In genomic region chr17:78252701-78253635, GRCh38 we compare ENCODE assay signal across 16 cellular contexts. TPM values are rescaled to one million over a fixed set of nuclear protein-coding genes. Genes with fewer than 3 reads are reported as not detected.
A peak's percentile ranks its signal among the peaks of the same experiment; 100 is the strongest.
DNase-seq lines count a peak whose midpoint lies in the region; ATAC-seq and TF ChIP-seq lines count a peak whose summit lies in the region.
"Had no signal": no experiment of that assay in that cellular context is flagged by ENCODE, and none has a peak within 500 bp of the region (broad histone marks: within the 10 kb centered on the region; RNA-seq: fewer than 3 reads in every experiment).

No MANE protein-coding gene starts in this region.

- no peaks in the 10 kb centered on the region for H3K36me3 Mint-ChIP-seq in activated CD4-positive, alpha-beta T cell treated with anti-CD3 and anti-CD28 coated beads for 36 hours (ENCODE audit: low read depth)
- no peaks in the 10 kb centered on the region for H3K36me3 Mint-ChIP-seq in brain
- no peaks in the 10 kb centered on the region for H3K36me3 Mint-ChIP-seq in osteocyte (ENCODE audit: unreplicated experiment)

- H3K27me3 Mint-ChIP-seq in activated CD4-positive, alpha-beta T cell treated with anti-CD3 and anti-CD28 coated beads for 36 hours: no peaks in the 10 kb centered on the region
- H3K27me3 Mint-ChIP-seq in brain (no peaks in the 10 kb centered on the region), osteocyte (ENCODE audit: unreplicated experiment) (no peaks in the 10 kb centered on the region)

- peak; percentile 40 for DNase-seq in activated CD4-positive, alpha-beta T cell treated with anti-CD3 and anti-CD28 coated beads for 36 hours
- no peak for DNase-seq in activated CD4-positive, alpha-beta T cell treated with anti-CD3 and anti-CD28 coated beads, Interleukin-2, amount 50 U/mL, for 1 hour
- DNase-seq in NCI-H510A (lab: John Stamatoyannopoulos, UW): peak; percentile 48
- DNase-seq in osteocyte (ENCODE audit: extremely low spot score, unreplicated experiment): no peak
- no peak for DNase-seq in amygdala (lab: John Stamatoyannopoulos, UW)
- no peak for DNase-seq in HuH-7.5 (ENCODE audit: low spot score)
- DNase-seq: NCI-H226 had no signal

- CTCF ChIA-PET in activated CD4-positive, alpha-beta T cell treated with anti-CD3 and anti-CD28 coated beads for 36 hours (lab: Charles Lee): interaction anchor here (0.5 to 4.3 kb wide), 3 partner anchors 34 to 733 kb away, joined by 3 to 24 read pairs (median 3); no protein-coding TSS in a partner anchor

- intact Hi-C loops in activated CD4-positive, alpha-beta T cell treated with anti-CD3 and anti-CD28 coated beads for 36 hours (cut with DNase I, micrococcal nuclease): loop anchor here in 1 of 2 experiments (5.0 kb wide), 2 partner anchors 104 to 121 kb away; partner anchors contain the start of gene TMC8

- no peak for ATAC-seq in activated CD4-positive, alpha-beta T cell treated with anti-CD3 and anti-CD28 coated beads for 36 hours
- ATAC-seq in GM21423 (IDR thresholded peaks at IDR 0.05; ENCODE audit: unreplicated experiment): no peak
- ATAC-seq: A549 had no signal

- peak overlapping the region; percentile 80 for H3K27ac Mint-ChIP-seq in activated CD4-positive, alpha-beta T cell treated with anti-CD3 and anti-CD28 coated beads for 36 hours
- peak overlapping the region in 4 of 5 experiments; percentile 63 to 80 (median 72) for H3K27ac Mint-ChIP-seq in brain
- H3K27ac Mint-ChIP-seq in osteocyte (ENCODE audit: unreplicated experiment): no peak overlapping the region

- TF ChIP-seq CTCF in brain (conservative IDR thresholded peaks at IDR 0.05) (no peak), osteocyte (IDR thresholded peaks at IDR 0.05) (no peak)

- peak overlapping the region; percentile 73 for H3K4me3 Mint-ChIP-seq in activated CD4-positive, alpha-beta T cell treated with anti-CD3 and anti-CD28 coated beads for 36 hours
- H3K4me3 Mint-ChIP-seq in brain (peak overlapping the region; percentile 77 to 83 (median 80)), osteocyte (ENCODE audit: unreplicated experiment) (peak overlapping the region; percentile 65)

- POLR2A ChIA-PET in activated CD4-positive, alpha-beta T cell treated with anti-CD3 and anti-CD28 coated beads for 36 hours (lab: Charles Lee): interaction anchor here (0.6 to 1.6 kb wide), 3 partner anchors 102 to 159 kb away, joined by 4 to 6 read pairs (median 4); no protein-coding TSS in a partner anchor

- H3K9me3 Mint-ChIP-seq in activated CD4-positive, alpha-beta T cell treated with anti-CD3 and anti-CD28 coated beads for 36 hours (ENCODE audit: low read depth): no peaks in the 10 kb centered on the region
- H3K9me3 Mint-ChIP-seq in brain (peaks cover 0 to 2% (median 0%) of the 10 kb centered on the region in 5 experiments), osteocyte (ENCODE audit: unreplicated experiment) (no peaks in the 10 kb centered on the region)

- H3K4me1 Mint-ChIP-seq in activated CD4-positive, alpha-beta T cell treated with anti-CD3 and anti-CD28 coated beads for 36 hours: peaks cover 57% of the 10 kb centered on the region
- H3K4me1 Mint-ChIP-seq in brain (peaks cover 41% of the 10 kb centered on the region), osteocyte (ENCODE audit: unreplicated experiment) (peaks cover 13% of the 10 kb centered on the region)

RNA-seq across cellular contexts. Expression of gene TMEM235, which starts 21.5 kb away (rescaled TPM):
- not detected for total RNA-seq in activated CD4-positive, alpha-beta T cell treated with anti-CD3 and anti-CD28 coated beads for 36 hours
- 9.8 TPM for polyA plus RNA-seq in brain (ENCODE audit: insufficient read depth, low read depth, low replicate concordance)
- not detected in 2 replicates for total RNA-seq in osteocyte
- total RNA-seq: breast epithelium, LHCN-M2, ovary, SK-MEL-5, thoracic aorta had no signal
- polyA plus RNA-seq: A549, keratinocyte had no signal

RNA-seq across cellular contexts. Expression of gene BIRC5, which starts 38.9 kb away (rescaled TPM):
- 100 to 1,000 TPM; 100 to 107 TPM for total RNA-seq in activated CD4-positive, alpha-beta T cell treated with anti-CD3 and anti-CD28 coated beads for 36 hours
- polyA plus RNA-seq in brain (ENCODE audit: insufficient read depth, low read depth, low replicate concordance): 66.4 TPM
- total RNA-seq in osteocyte: 11.9 and 12.3 TPM in 2 replicates

Comparison
In these comparisons a context has a peak if more than half of its experiments do, and no peak if none do; other contexts are left out.
1. DNase-seq: peak in activated CD4-positive, alpha-beta T cell treated with anti-CD3 and anti-CD28 coated beads for 36 hours (single experiment) and NCI-H510A (single experiment); none in activated CD4-positive, alpha-beta T cell treated with anti-CD3 and anti-CD28 coated beads, Interleukin-2, amount 50 U/mL, for 1 hour (single experiment), osteocyte (single experiment), amygdala (0 of 56) and HuH-7.5 (single experiment).
2. Peak in every context shown above with its lines, with median percentiles within 50 percentile points of each other: H3K4me3 Mint-ChIP-seq.